In the genomic region with DNA sequence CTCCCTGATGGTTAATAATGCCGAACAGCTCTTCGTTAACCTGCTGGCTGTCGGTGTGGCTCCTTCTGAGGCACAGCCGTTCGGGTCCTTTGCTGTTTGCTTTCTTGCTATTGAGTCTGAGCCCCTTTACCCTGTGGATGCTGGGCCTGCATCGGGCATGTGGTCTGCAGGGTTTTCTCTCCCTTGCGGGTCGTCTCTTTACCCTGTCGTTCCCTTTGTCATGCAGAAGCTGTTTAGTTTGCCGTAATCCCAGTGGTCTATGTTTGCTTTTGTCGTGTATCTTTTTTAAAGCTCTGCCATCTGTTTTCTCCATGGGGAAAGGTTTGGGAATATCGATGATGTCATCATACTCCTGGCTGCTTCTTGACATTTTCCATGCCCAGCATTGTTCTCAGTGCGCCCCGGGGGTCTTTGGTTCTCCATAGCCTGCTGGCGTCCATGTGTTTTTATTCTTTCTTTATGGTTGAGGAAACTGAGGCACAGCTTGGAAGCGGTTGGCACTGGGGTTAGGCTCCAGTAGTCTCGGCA, we compare ENCODE assay signal across 14 cellular contexts.
"Had no signal": no experiment of that assay in that cellular context is flagged by ENCODE, and none has a peak within 500 bp of the region (broad histone marks: within the 10 kb centered on the region; RNA-seq: fewer than 3 reads in every experiment).

No MANE protein-coding gene starts in this region.

- H3K36me3 Mint-ChIP-seq: activated naive CD8-positive, alpha-beta T cell had no signal

- H3K9me3 ChIP-seq: lower lobe of right lung, thyroid gland, vagina had no signal

- H3K27ac ChIP-seq: brain microvascular endothelial cell, lower lobe of right lung, parathyroid adenoma, skin epidermis, thyroid gland, vagina had no signal

- H3K4me3 ChIP-seq: lower lobe of right lung, skin epidermis, thyroid gland, vagina had no signal

- H3K27me3 ChIP-seq: brain microvascular endothelial cell, thyroid gland, vagina had no signal

- H3K36me3 ChIP-seq: brain microvascular endothelial cell, thyroid gland, vagina had no signal

- H3K9me3 Mint-ChIP-seq: mesothelial cell of epicardium had no signal

- H3K9ac ChIP-seq: parathyroid adenoma had no signal

- FAIRE-seq: TTC549 had no signal

- H2AFZ ChIP-seq: parathyroid adenoma had no signal

- ATAC-seq: lower lobe of right lung had no signal

- DNase-seq: activated CD4-positive, alpha-beta T cell treated with anti-CD3 and anti-CD28 coated beads, Interleukin-2, amount 50 U/mL, for 1 hour; activated effector memory CD4-positive, alpha-beta T cell treated with Interleukin-2 at 50 U/mL for 16 hours; activated T-cell treated with anti-CD3 and anti-CD28 coated beads for 4 hours; amygdala; brain microvascular endothelial cell; lower lobe of right lung; retina; thyroid gland had no signal

- H3K27ac Mint-ChIP-seq: activated naive CD8-positive, alpha-beta T cell; mesothelial cell of epicardium had no signal

- H3K4me3 Mint-ChIP-seq: activated naive CD8-positive, alpha-beta T cell; mesothelial cell of epicardium had no signal

- H3K27me3 Mint-ChIP-seq: activated naive CD8-positive, alpha-beta T cell had no signal

- H3K4me1 Mint-ChIP-seq: mesothelial cell of epicardium had no signal
